Comparison of ENCODE assay signal across 30 cellular contexts in genomic region chr2:198203306-198203705, GRCh38.
DNase-seq lines count a peak whose midpoint lies in the region; ATAC-seq, FAIRE-seq and TF ChIP-seq lines count a peak whose summit lies in the region.
"Had no signal": no experiment of that assay in that cellular context is flagged by ENCODE, and none has a peak within 500 bp of the region (broad histone marks: within the 10 kb centered on the region; RNA-seq: fewer than 3 reads in every experiment).

No MANE protein-coding gene starts in this region.

- no peaks in the 10 kb centered on the region for H3K9me3 Mint-ChIP-seq in Caco-2 (ENCODE audit: unreplicated experiment)
- H3K9me3 Mint-ChIP-seq: activated CD8-positive, alpha-beta T cell treated with anti-CD3 and anti-CD28 coated beads for 36 hours; activated naive CD8-positive, alpha-beta T cell treated with anti-CD3 and anti-CD28 coated beads, Interleukin-2, amount 10 ng/mL, durations not matched to agents 7 days and 5 days had no signal

- H3K4me1 Mint-ChIP-seq in Caco-2 (ENCODE audit: low read depth, unreplicated experiment), result no peaks in the 10 kb centered on the region
- H3K4me1 Mint-ChIP-seq: activated naive CD8-positive, alpha-beta T cell treated with anti-CD3 and anti-CD28 coated beads, Interleukin-2, amount 10 ng/mL, durations not matched to agents 7 days and 5 days; immature natural killer cell had no signal

- ATAC-seq in HG02798 (IDR thresholded peaks at IDR 0.05; ENCODE audit: poor library complexity, unreplicated experiment) (peak; percentile 43), HG02973 (IDR thresholded peaks at IDR 0.05; ENCODE audit: unreplicated experiment) (no peak), pancreas (no peak)
- ATAC-seq: activated CD4-positive, CD25-positive, alpha-beta regulatory T cell treated with anti-CD3 and anti-CD28 coated beads, Interleukin-2, amount 50 U/mL, for 24 hours; activated CD8-positive, alpha-beta T cell treated with anti-CD3 and anti-CD28 coated beads for 36 hours; HCT116; HepG2; left lung; natural killer cell treated with Interleukin-12 subunit alpha and Interleukin-12 subunit beta and Interleukin-15 and Interleukin-18, amount 100 ng/mL, for 72 hours had no signal

- H3K4me1 ChIP-seq in small intestine (ENCODE audit: control insufficient read depth in 2 of 2, insufficient read depth in 1 of 2, low read depth in 1 of 2, low read length in 1 of 2) (no peaks in the 10 kb centered on the region), Caco-2 (no peaks in the 10 kb centered on the region), pancreas (no peaks in the 10 kb centered on the region)
- H3K4me1 ChIP-seq: left lung, testis had no signal

- H3K27me3 ChIP-seq in small intestine (ENCODE audit: control insufficient read depth in 2 of 2, insufficient read depth in 2 of 2, low read length in 2 of 2) (no peaks in the 10 kb centered on the region), Caco-2 (replicated peaks; ENCODE audit: control insufficient read depth, insufficient read depth, low read length) (no peaks in the 10 kb centered on the region), pancreas (no peaks in the 10 kb centered on the region)
- H3K27me3 ChIP-seq: brain microvascular endothelial cell, left lung, testis had no signal

- 11 to 61% (median 35%) methylated on average over 3 of the region's 3 CpGs for WGBS in small intestine, 3 donors
- 75 to 87% methylated on average over 3 of the region's 3 CpGs for WGBS in pancreas, 2 donors

- H3K36me3 Mint-ChIP-seq in Caco-2 (ENCODE audit: insufficient read depth, unreplicated experiment), result no peaks in the 10 kb centered on the region
- H3K36me3 Mint-ChIP-seq: activated naive CD8-positive, alpha-beta T cell treated with anti-CD3 and anti-CD28 coated beads, Interleukin-2, amount 10 ng/mL, durations not matched to agents 7 days and 5 days; immature natural killer cell; natural killer cell treated with Interleukin-12 subunit alpha and Interleukin-12 subunit beta and Interleukin-15 and Interleukin-18, amount 100 ng/mL, for 72 hours had no signal

- peak; percentile 58 for DNase-seq in astrocyte of the hippocampus (ENCODE audit: low read depth, low spot score)
- peak; percentile 5 for DNase-seq in kidney glomerular epithelial cell (lab: John Stamatoyannopoulos, UW)
- peak; percentile 2 for DNase-seq in small intestine
- DNase-seq in Caco-2, result no peak
- DNase-seq in cortex of kidney (lab: John Stamatoyannopoulos, UW), result no peak
- DNase-seq in pancreas, result no peak
- DNase-seq: activated CD8-positive, alpha-beta T cell treated with anti-CD3 and anti-CD28 coated beads for 36 hours; activated naive CD8-positive, alpha-beta T cell treated with anti-CD3 and anti-CD28 coated beads, Interleukin-2, amount 10 ng/mL, durations not matched to agents 7 days and 5 days; brain microvascular endothelial cell; Calu3; effector CD8-positive, alpha-beta T cell; hippocampal formation; immature natural killer cell; left lung; midbrain; NCI-H1105; NCI-H2029 treated with DMSO at 0.1 percent for 48 hours; NK-92 treated with Interleukin-12 subunit alpha and Interleukin-12 subunit beta, amount 100 ng/mL, for 24 hours; SIG-M5; stimulated activated CD4-positive, alpha-beta T cell treated with anti-CD3 and anti-CD28 coated beads, Interleukin-1b, Interleukin-23, amount 100 ng/mL, for 48 hours; testis had no signal

- intact Hi-C loops in Caco-2 (cut with micrococcal nuclease; ENCODE audit: unreplicated experiment), result no loop called here
- intact Hi-C loops in pancreas (cut with DNase I), result no loop called here

- no peaks in the 10 kb centered on the region for H3K36me3 ChIP-seq in small intestine (ENCODE audit: control insufficient read depth in 2 of 2, insufficient read depth in 2 of 2, low read length in 2 of 2)
- H3K36me3 ChIP-seq in Caco-2 (ENCODE audit: control insufficient read depth, insufficient read depth, low read length), result no peaks in the 10 kb centered on the region
- H3K36me3 ChIP-seq in pancreas, result no peaks in the 10 kb centered on the region
- H3K36me3 ChIP-seq: brain microvascular endothelial cell, left lung had no signal

- POLR2A ChIA-PET in Caco-2 (lab: Charles Lee), result no interaction called here

- H3K4me3 Mint-ChIP-seq in Caco-2 (ENCODE audit: unreplicated experiment), result no peak overlapping the region
- H3K4me3 Mint-ChIP-seq: activated CD8-positive, alpha-beta T cell treated with anti-CD3 and anti-CD28 coated beads for 36 hours; activated naive CD8-positive, alpha-beta T cell treated with anti-CD3 and anti-CD28 coated beads, Interleukin-2, amount 10 ng/mL, durations not matched to agents 7 days and 5 days; immature natural killer cell; natural killer cell treated with Interleukin-12 subunit alpha and Interleukin-12 subunit beta and Interleukin-15 and Interleukin-18, amount 100 ng/mL, for 72 hours had no signal

- CTCF ChIA-PET in Caco-2 (lab: Charles Lee), result no interaction called here

- no peak overlapping the region for H3K27ac ChIP-seq in small intestine (ENCODE audit: low read depth in 1 of 2, low read length in 1 of 2)
- no peak overlapping the region for H3K27ac ChIP-seq in pancreas
- H3K27ac ChIP-seq: brain microvascular endothelial cell, C4-2B, left lung, skin epidermis, testis had no signal

- FAIRE-seq in small intestine (lab: Jason Lieb, UNC) (no peak), pancreas (lab: Jason Lieb, UNC) (no peak)
- FAIRE-seq: frontal cortex, HepG2 had no signal

- no peaks in the 10 kb centered on the region for H3K9me3 ChIP-seq in small intestine (ENCODE audit: control insufficient read depth, low read depth)
- H3K9me3 ChIP-seq in Caco-2, result no peaks in the 10 kb centered on the region
- no peaks in the 10 kb centered on the region for H3K9me3 ChIP-seq in pancreas
- H3K9me3 ChIP-seq: left lung, testis had no signal

- no peak overlapping the region for H3K4me3 ChIP-seq in small intestine (ENCODE audit: low read depth in 1 of 2, low read length in 2 of 2)
- H3K4me3 ChIP-seq in Caco-2 (ENCODE audit: low read depth, low read length), result no peak overlapping the region
- H3K4me3 ChIP-seq in pancreas, result no peak overlapping the region
- H3K4me3 ChIP-seq: left lung, skin epidermis, testis had no signal

- H3K27me3 Mint-ChIP-seq in Caco-2 (ENCODE audit: insufficient read depth, unreplicated experiment), result peaks cover 5% of the 10 kb centered on the region
- H3K27me3 Mint-ChIP-seq: activated CD8-positive, alpha-beta T cell treated with anti-CD3 and anti-CD28 coated beads for 36 hours had no signal

- no TSS peak for BruUV-seq in Caco-2 (replicated peaks; lab: Mats Ljungman, UMichigan)

- TF ChIP-seq CTCF in Caco-2 (IDR thresholded peaks at IDR 0.05; ENCODE audit: insufficient read depth in 1 of 2, low read depth in 1 of 2, low read length in 1 of 2, severe bottlenecking in 1 of 2, unreplicated experiment in 1 of 2) (no peak), pancreas (IDR thresholded peaks at IDR 0.05) (no peak)

- no peak overlapping the region for H3K27ac Mint-ChIP-seq in Caco-2 (ENCODE audit: unreplicated experiment)
- H3K27ac Mint-ChIP-seq: activated CD8-positive, alpha-beta T cell treated with anti-CD3 and anti-CD28 coated beads for 36 hours; activated naive CD8-positive, alpha-beta T cell treated with anti-CD3 and anti-CD28 coated beads, Interleukin-2, amount 10 ng/mL, durations not matched to agents 7 days and 5 days; immature natural killer cell; natural killer cell treated with Interleukin-12 subunit alpha and Interleukin-12 subunit beta and Interleukin-15 and Interleukin-18, amount 100 ng/mL, for 72 hours had no signal

Comparison
In these comparisons a context has a peak if more than half of its experiments do, and no peak if none do; other contexts are left out.
1. DNase-seq: peak in astrocyte of the hippocampus (single experiment), kidney glomerular epithelial cell (single experiment) and small intestine (single experiment); none in Caco-2 (0 of 2), cortex of kidney (single experiment) and pancreas (0 of 6).